Comparison of ENCODE assay signal across 10 cellular contexts in genomic region chr11:76074178-76075112, GRCh38.
DNase-seq lines count a peak whose midpoint lies in the region; ATAC-seq and TF ChIP-seq lines count a peak whose summit lies in the region.
"Had no signal": no experiment of that assay in that cellular context is flagged by ENCODE, and none has a peak within 500 bp of the region (broad histone marks: within the 10 kb centered on the region; RNA-seq: fewer than 3 reads in every experiment).

No MANE protein-coding gene starts in this region.

- H3K4me1 ChIP-seq in heart left ventricle = peaks cover 0 to 54% (median 34%) of the 10 kb centered on the region in 12 donors
- H3K4me1 ChIP-seq in right atrium auricular region = peaks cover 0 to 28% of the 10 kb centered on the region in 2 donors

- H3K4me3 Mint-ChIP-seq in progenitor cell of endocrine pancreas (ENCODE audit: low read depth) = no peak overlapping the region
- H3K4me3 Mint-ChIP-seq: IgD-negative memory B cell had no signal

- no peaks in the 10 kb centered on the region for H3K27me3 Mint-ChIP-seq in progenitor cell of endocrine pancreas
- H3K27me3 Mint-ChIP-seq: IgD-negative memory B cell had no signal

- H3K4me3 ChIP-seq in heart left ventricle (no peak overlapping the region), right atrium auricular region (no peak overlapping the region)

- H3K27me3 ChIP-seq in heart left ventricle (no peaks in the 10 kb centered on the region), right atrium auricular region (no peaks in the 10 kb centered on the region)

- no peak for DNase-seq in heart left ventricle
- DNase-seq in Right ventricle myocardium inferior (ENCODE audit: missing footprints) = no peak
- DNase-seq in right atrium auricular region (ENCODE audit: low spot score) = no peak
- DNase-seq in progenitor cell of endocrine pancreas (ENCODE audit: low spot score, unreplicated experiment) = no peak
- no peak for DNase-seq in activated CD4-positive, CD25-positive, alpha-beta regulatory T cell treated with anti-CD3 and anti-CD28 coated beads, Interleukin-2, amount 50 U/mL, for 72 hours
- no peak for DNase-seq in NCI-H1092 treated with DMSO at 0.1 percent for 48 hours (lab: John Stamatoyannopoulos, UW)
- DNase-seq: NCI-H748 treated with DMSO at 0.1 percent for 48 hours had no signal

- H3K36me3 ChIP-seq in heart left ventricle (peaks cover 0 to 4% (median 0%) of the 10 kb centered on the region in 9 donors), right atrium auricular region (no peaks in the 10 kb centered on the region)

- no peak for TF ChIP-seq POLR2A in heart left ventricle (IDR thresholded peaks at IDR 0.05)

- TF ChIP-seq CTCF in heart left ventricle (IDR thresholded peaks at IDR 0.05) = no peak
- no peak for TF ChIP-seq CTCF in VCaP (conservative IDR thresholded peaks at IDR 0.05)
- no peak for TF ChIP-seq CTCF in right atrium auricular region (IDR thresholded peaks at IDR 0.05)
- no peak for TF ChIP-seq CTCF in progenitor cell of endocrine pancreas (IDR thresholded peaks at IDR 0.05; ENCODE audit: unreplicated experiment)

- ATAC-seq in heart left ventricle (peak in 3 of 4 donors; percentile 38 to 47 (median 46)), Right ventricle myocardium inferior (no peak), HG03442 (IDR thresholded peaks at IDR 0.05; ENCODE audit: unreplicated experiment) (no peak)

- intact Hi-C loops in heart left ventricle (cut with DNase I) = loop anchor here in 1 of 10 donors (5.0 kb wide), 1 partner anchor 58 kb away; no protein-coding TSS in a partner anchor
- intact Hi-C loops in Right ventricle myocardium inferior (cut with DNase I) = no loop called here

- no peak overlapping the region for H3K27ac Mint-ChIP-seq in progenitor cell of endocrine pancreas

- peaks cover 4% of the 10 kb centered on the region for H3K9me3 Mint-ChIP-seq in progenitor cell of endocrine pancreas (ENCODE audit: low read depth)
- H3K9me3 Mint-ChIP-seq: IgD-negative memory B cell had no signal

- H3K36me3 Mint-ChIP-seq in progenitor cell of endocrine pancreas (ENCODE audit: insufficient read depth) = peaks cover 11% of the 10 kb centered on the region

- no peaks in the 10 kb centered on the region for H3K4me1 Mint-ChIP-seq in progenitor cell of endocrine pancreas (ENCODE audit: low read depth)

- peak overlapping the region; percentile 2 to 52 (median 26) for H3K27ac ChIP-seq in heart left ventricle
- H3K27ac ChIP-seq in VCaP = peak overlapping the region; percentile 4; the same call in 1 of the 2 replicates
- peak overlapping the region; percentile 19 to 21 for H3K27ac ChIP-seq in right atrium auricular region

- peaks cover 0 to 3% (median 0%) of the 10 kb centered on the region in 12 donors for H3K9me3 ChIP-seq in heart left ventricle
- no peaks in the 10 kb centered on the region for H3K9me3 ChIP-seq in right atrium auricular region

- WGBS in heart left ventricle, 4 donors = 30 to 49% (median 35%) methylated on average over 1 of the region's 1 CpG

Comparison
In these comparisons a context has a peak if more than half of its experiments do, and no peak if none do; other contexts are left out.
1. ATAC-seq: peak in heart left ventricle (3 of 4); none in Right ventricle myocardium inferior (single experiment) and HG03442 (single experiment).
2. Peak in every context shown above with its lines, with median percentiles within 50 percentile points of each other: H3K27ac ChIP-seq.